19 cellular contexts compared by ENCODE assay signal in the genomic region with DNA sequence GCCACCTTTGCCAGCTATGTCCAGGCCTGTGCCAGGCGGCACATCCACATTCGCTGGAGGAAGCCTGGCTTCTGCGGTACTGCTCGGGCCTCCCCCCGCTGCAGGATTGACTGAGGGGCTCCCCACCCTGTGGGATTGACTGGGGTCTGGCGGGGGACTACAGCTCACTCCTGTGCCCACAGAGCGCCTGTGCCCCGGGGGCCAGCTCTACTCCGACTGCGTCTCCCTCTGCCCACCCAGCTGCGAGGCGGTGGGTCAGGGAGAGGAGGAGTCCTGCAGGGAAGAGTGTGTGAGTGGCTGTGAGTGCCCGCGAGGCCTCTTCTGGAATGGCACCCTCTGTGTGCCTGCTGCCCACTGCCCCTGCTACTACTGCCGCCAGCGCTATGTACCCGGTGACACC.
"Had no signal": no experiment of that assay in that cellular context is flagged by ENCODE, and none has a peak within 500 bp of the region (broad histone marks: within the 10 kb centered on the region; RNA-seq: fewer than 3 reads in every experiment).

No MANE protein-coding gene starts in this region.

- H3K36me3 ChIP-seq: left lung, neutrophil, pancreas, tibial artery had no signal

- H3K4me1 ChIP-seq: pancreas, testis, tibial artery had no signal

- FAIRE-seq: frontal cortex, keratinocyte, pancreas had no signal

- DNase-seq: cortex of kidney; effector CD4-positive, alpha-beta T cell; natural killer cell; retina; stimulated activated CD4-positive, alpha-beta T cell treated with anti-CD3 and anti-CD28 coated beads, Interleukin-12 subunit alpha, Interleukin-12 subunit beta, amount 100 ng/mL, for 4 hours; stimulated activated CD4-positive, alpha-beta T cell treated with anti-CD3 and anti-CD28 coated beads, Interleukin-1b, Interleukin-23, amount 100 ng/mL, for 48 hours; stimulated activated CD4-positive, alpha-beta T cell treated with anti-CD3 and anti-CD28 coated beads, Interleukin-4, amount 100 ng/mL, for 1 hour; stimulated activated CD8-positive, alpha-beta memory T cell treated with anti-CD3 and anti-CD28 coated beads, Interleukin-4, amount 100 ng/mL, for 48 hours; stimulated activated naive CD4-positive, alpha-beta T cell; testis; tibial artery had no signal

- H3K4me2 ChIP-seq: smooth muscle cell had no signal

- ATAC-seq: left lung, pancreas, sciatic nerve had no signal

- H3K27ac ChIP-seq: left lung, neutrophil, pancreas, testis, tibial artery had no signal

- H3K4me3 ChIP-seq: left lung, lung, pancreas, smooth muscle cell, testis, tibial artery had no signal

- H3K27me3 ChIP-seq: left lung, pancreas, testis had no signal

- H3K9me3 ChIP-seq: left lung, neutrophil, pancreas, testis, tibial artery had no signal
